ENCODE assay signal across 8 cellular contexts in the genomic region with DNA sequence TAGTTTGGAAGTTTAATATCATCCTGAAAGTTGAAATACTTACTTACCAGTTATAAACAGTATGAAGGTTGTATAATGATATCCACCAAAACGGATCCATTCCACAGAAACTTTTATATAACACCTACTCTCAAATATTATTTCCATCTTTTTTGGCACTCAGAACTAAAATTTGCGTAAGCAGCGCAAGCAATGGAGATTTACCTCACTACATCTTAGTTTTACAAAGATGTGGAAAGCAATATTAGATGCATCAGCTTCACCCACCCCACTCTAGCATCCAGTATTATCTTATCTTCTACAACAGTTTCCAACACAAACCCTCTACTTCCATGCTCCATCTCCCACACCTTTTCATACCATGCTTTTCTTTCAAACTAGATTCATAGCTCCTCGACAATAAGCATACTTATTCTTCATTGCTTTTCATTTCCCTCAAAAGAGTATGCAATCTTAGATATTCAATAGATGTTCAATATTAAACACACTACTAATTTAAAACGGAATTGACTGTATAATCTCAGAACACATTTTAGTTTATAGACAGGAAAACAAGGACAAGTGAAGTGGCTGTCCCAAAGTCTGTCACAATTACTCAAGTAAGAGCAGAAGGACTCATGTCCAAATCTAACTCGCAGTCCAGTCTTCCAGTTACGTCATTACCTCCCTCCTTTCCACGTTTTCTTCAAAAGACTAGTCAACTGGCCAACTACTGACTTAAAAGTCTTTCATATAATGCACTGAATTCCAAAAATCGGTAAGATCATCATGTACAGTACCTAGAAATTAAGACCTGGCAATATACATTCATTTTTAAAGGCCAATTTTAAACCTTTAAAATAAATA. TPM values are rescaled to one million over a fixed set of nuclear protein-coding genes. Genes with fewer than 3 reads are reported as not detected.
DNase-seq lines count a peak whose midpoint lies in the region; ATAC-seq and TF ChIP-seq lines count a peak whose summit lies in the region.

No MANE protein-coding gene starts in this region.

- H3K36me3 ChIP-seq in iPS-20b (ENCODE audit: insufficient read depth, low read depth, low read length), result peaks cover 28% of the 10 kb centered on the region
- peaks cover 5% of the 10 kb centered on the region for H3K36me3 ChIP-seq in suprapubic skin

- peaks cover 51% of the 10 kb centered on the region for H3K36me3 Mint-ChIP-seq in activated CD4-positive, alpha-beta T cell treated with anti-CD3 and anti-CD28 coated beads, Interleukin-2, amount 10 ng/mL, durations not matched to agents 24 days and 14 days (ENCODE audit: low read depth)
- H3K36me3 Mint-ChIP-seq in activated CD8-positive, alpha-beta T cell treated with anti-CD3 and anti-CD28 coated beads for 36 hours (ENCODE audit: low read depth), result peaks cover 48% of the 10 kb centered on the region

- TF ChIP-seq POLR2A in suprapubic skin (IDR thresholded peaks at IDR 0.05), result no peak

- peaks cover 59% of the 10 kb centered on the region for H3K4me1 Mint-ChIP-seq in activated CD4-positive, alpha-beta T cell treated with anti-CD3 and anti-CD28 coated beads, Interleukin-2, amount 10 ng/mL, durations not matched to agents 24 days and 14 days
- H3K4me1 Mint-ChIP-seq in activated CD8-positive, alpha-beta T cell treated with anti-CD3 and anti-CD28 coated beads for 36 hours (ENCODE audit: low read depth), result peaks cover 51% of the 10 kb centered on the region

- no peak for TF ChIP-seq CTCF in activated CD8-positive, alpha-beta T cell treated with anti-CD3 and anti-CD28 coated beads for 36 hours (IDR thresholded peaks at IDR 0.05)
- TF ChIP-seq CTCF in suprapubic skin (IDR thresholded peaks at IDR 0.05), result no peak

- intact Hi-C loops in activated CD4-positive, alpha-beta T cell treated with anti-CD3 and anti-CD28 coated beads, Interleukin-2, amount 10 ng/mL, durations not matched to agents 24 days and 14 days (cut with micrococcal nuclease), result no loop called here
- intact Hi-C loops in activated CD8-positive, alpha-beta T cell treated with anti-CD3 and anti-CD28 coated beads for 36 hours (cut with micrococcal nuclease), result no loop called here

- peak overlapping the region; percentile 99; the same call in 1 of the 2 replicates for H3K9ac ChIP-seq in iPS-20b (ENCODE audit: low read depth, low read length)

- H3K4me1 ChIP-seq in iPS-20b (ENCODE audit: insufficient read depth, low read length) (peaks cover 18% of the 10 kb centered on the region; the same call in 1 of the 2 replicates), suprapubic skin (peaks cover 71% of the 10 kb centered on the region)

- 36% methylated on average over 9 of the region's 9 CpGs for WGBS in suprapubic skin

- H3K27me3 Mint-ChIP-seq in activated CD4-positive, alpha-beta T cell treated with anti-CD3 and anti-CD28 coated beads, Interleukin-2, amount 10 ng/mL, durations not matched to agents 24 days and 14 days, result no peaks in the 10 kb centered on the region
- no peaks in the 10 kb centered on the region for H3K27me3 Mint-ChIP-seq in activated CD8-positive, alpha-beta T cell treated with anti-CD3 and anti-CD28 coated beads for 36 hours

- H3K27ac Mint-ChIP-seq in activated CD4-positive, alpha-beta T cell treated with anti-CD3 and anti-CD28 coated beads, Interleukin-2, amount 10 ng/mL, durations not matched to agents 24 days and 14 days, result peak overlapping the region; percentile 42
- peak overlapping the region; percentile 99 for H3K27ac Mint-ChIP-seq in activated CD8-positive, alpha-beta T cell treated with anti-CD3 and anti-CD28 coated beads for 36 hours

- POLR2A ChIA-PET in activated CD8-positive, alpha-beta T cell treated with anti-CD3 and anti-CD28 coated beads for 36 hours (lab: Charles Lee), result interaction anchor here (0.6 to 5.0 kb wide), 4 partner anchors 47 to 740 kb away, joined by 3 to 28 read pairs (median 16); a partner anchor contains a TSS

- H3K4me3 ChIP-seq in iPS-20b (ENCODE audit: low read length) (peak overlapping the region; percentile 91), suprapubic skin (peak overlapping the region; percentile 78)

- no peak for TF ChIP-seq EP300 in suprapubic skin (IDR thresholded peaks at IDR 0.05)

- H3K27me3 ChIP-seq in iPS-20b (ENCODE audit: insufficient read depth, low read length) (no peaks in the 10 kb centered on the region), suprapubic skin (no peaks in the 10 kb centered on the region)

- H3K9me3 Mint-ChIP-seq in activated CD4-positive, alpha-beta T cell treated with anti-CD3 and anti-CD28 coated beads, Interleukin-2, amount 10 ng/mL, durations not matched to agents 24 days and 14 days, result no peaks in the 10 kb centered on the region
- H3K9me3 Mint-ChIP-seq in activated CD8-positive, alpha-beta T cell treated with anti-CD3 and anti-CD28 coated beads for 36 hours, result no peaks in the 10 kb centered on the region

- CTCF ChIA-PET in activated CD8-positive, alpha-beta T cell treated with anti-CD3 and anti-CD28 coated beads for 36 hours (lab: Charles Lee), result interaction anchor here (1.0 to 1.4 kb wide), 4 partner anchors 14 to 364 kb away, joined by 3 to 4 read pairs (median 4); no protein-coding TSS in a partner anchor

- H3K27ac ChIP-seq in iPS-20b (ENCODE audit: low read length), result no peak overlapping the region
- no peak overlapping the region for H3K27ac ChIP-seq in suprapubic skin

- DNase-seq in activated CD4-positive, alpha-beta T cell treated with anti-CD3 and anti-CD28 coated beads, Interleukin-2, amount 10 ng/mL, durations not matched to agents 24 days and 14 days, result no peak
- no peak for DNase-seq in activated CD4-positive, alpha-beta T cell treated with anti-CD3 and anti-CD28 coated beads, Interleukin-2, amount 50 U/mL, for 48 hours
- DNase-seq in activated CD8-positive, alpha-beta T cell treated with anti-CD3 and anti-CD28 coated beads for 36 hours, result no peak
- DNase-seq in suprapubic skin (ENCODE audit: low spot score in 2 of 2) (no peak), NCI-H2227 (lab: John Stamatoyannopoulos, UW; ENCODE audit: unreplicated experiment) (no peak)

- peak overlapping the region; percentile 97 for H3K4me3 Mint-ChIP-seq in activated CD4-positive, alpha-beta T cell treated with anti-CD3 and anti-CD28 coated beads, Interleukin-2, amount 10 ng/mL, durations not matched to agents 24 days and 14 days
- peak overlapping the region; percentile 98 for H3K4me3 Mint-ChIP-seq in activated CD8-positive, alpha-beta T cell treated with anti-CD3 and anti-CD28 coated beads for 36 hours

- H3K9me3 ChIP-seq in iPS-20b (ENCODE audit: insufficient read depth, low read depth, low read length) (no peaks in the 10 kb centered on the region), suprapubic skin (no peaks in the 10 kb centered on the region)

- no peak for ATAC-seq in activated CD8-positive, alpha-beta T cell treated with anti-CD3 and anti-CD28 coated beads for 36 hours
- ATAC-seq in HG02759 (IDR thresholded peaks at IDR 0.05; ENCODE audit: unreplicated experiment) (no peak), GM19452 (IDR thresholded peaks at IDR 0.05; ENCODE audit: unreplicated experiment) (no peak)

RNA-seq across cellular contexts. Expression of a gene that starts 2.2 kb away (rescaled TPM):
- 177 and 199 TPM in 2 replicates for total RNA-seq in activated CD4-positive, alpha-beta T cell treated with anti-CD3 and anti-CD28 coated beads, Interleukin-2, amount 10 ng/mL, durations not matched to agents 24 days and 14 days
- total RNA-seq in activated CD8-positive, alpha-beta T cell treated with anti-CD3 and anti-CD28 coated beads for 36 hours, result 100 to 1,000 TPM; 147 to 153 TPM
- total RNA-seq in suprapubic skin, result 100 to 1,000 TPM; 110 to 271 (median 191) TPM

RNA-seq across cellular contexts. Expression of a gene that starts 46.9 kb away (rescaled TPM):
- 266 and 289 TPM in 2 replicates for total RNA-seq in activated CD4-positive, alpha-beta T cell treated with anti-CD3 and anti-CD28 coated beads, Interleukin-2, amount 10 ng/mL, durations not matched to agents 24 days and 14 days
- total RNA-seq in activated CD8-positive, alpha-beta T cell treated with anti-CD3 and anti-CD28 coated beads for 36 hours, result 100 to 1,000 TPM; 235 to 242 TPM
- 100 to 1,000 TPM; 143 to 261 (median 196) TPM for total RNA-seq in suprapubic skin
